ENCODE assay signal across 8 cellular contexts in the genomic region with DNA sequence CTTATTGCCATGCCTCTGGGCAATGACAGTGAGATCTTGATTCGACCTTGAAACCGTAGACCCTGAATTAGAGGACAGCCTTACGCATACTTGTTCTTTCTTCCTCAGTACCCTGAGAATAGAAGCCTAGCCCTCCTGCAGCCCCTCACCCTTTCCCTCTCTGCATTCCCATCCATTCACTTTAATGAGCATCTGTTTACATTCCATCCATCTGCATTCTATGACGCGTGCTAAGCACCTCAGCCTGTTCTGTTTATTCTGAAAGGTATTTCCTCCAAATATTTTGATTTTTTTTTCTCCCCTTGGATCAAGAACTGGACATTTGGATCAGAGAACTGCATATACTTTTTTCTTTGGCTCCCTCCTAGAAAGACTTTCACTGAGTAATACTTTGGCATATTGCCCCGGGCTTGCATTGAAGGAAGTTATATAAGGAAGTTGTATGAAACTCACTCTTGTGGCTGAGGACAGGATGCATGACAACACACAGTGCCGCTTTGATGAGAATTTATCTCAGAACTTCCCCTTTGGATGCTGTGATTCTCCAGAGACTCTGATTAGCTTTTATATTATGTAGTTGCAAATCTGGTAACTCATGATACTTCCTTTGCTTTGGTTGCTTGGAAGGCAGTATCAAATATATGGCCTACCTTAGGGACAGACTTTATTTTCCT. TPM values are rescaled to one million over a fixed set of nuclear protein-coding genes. Genes with fewer than 3 reads are reported as not detected.
DNase-seq lines count a peak whose midpoint lies in the region; ATAC-seq and TF ChIP-seq lines count a peak whose summit lies in the region.

No MANE protein-coding gene starts in this region.

- no peak overlapping the region for H2BK5ac ChIP-seq in trophoblast cell (ENCODE audit: low read depth, low read length, poor library complexity)

- peak overlapping the region; percentile 21; the same call in 1 of the 2 replicates for H3K4me2 ChIP-seq in HCT116 (ENCODE audit: low read length)
- no peak overlapping the region for H3K4me2 ChIP-seq in trophoblast cell (ENCODE audit: low read length)

- no peak overlapping the region for H4K91ac ChIP-seq in trophoblast cell (ENCODE audit: low read depth, low read length)

- H3K79me2 ChIP-seq in HCT116 (ENCODE audit: insufficient read depth, low read length) (no peaks in the 10 kb centered on the region), trophoblast cell (ENCODE audit: control insufficient read depth, insufficient read depth, low read length, poor library complexity) (no peaks in the 10 kb centered on the region)

- no TSS peak for BruUV-seq in HCT116 (replicated peaks; lab: Mats Ljungman, UMichigan)

- H2BK120ac ChIP-seq in trophoblast cell (ENCODE audit: insufficient read depth, low read length, poor library complexity): no peak overlapping the region

- H3K23ac ChIP-seq in trophoblast cell (ENCODE audit: low read length): no peak overlapping the region

- H3K4me1 Mint-ChIP-seq in T-cell: peaks cover 26 to 37% (median 30%) of the 10 kb centered on the region in 3 donors

- no peak overlapping the region for H2AK5ac ChIP-seq in trophoblast cell (ENCODE audit: low read length)

- H3K36me3 Mint-ChIP-seq in T-cell: peaks cover 15% of the 10 kb centered on the region

- no peak for TF ChIP-seq RAD21 in HCT116 (IDR thresholded peaks at IDR 0.05; ENCODE audit: low read depth)

- no peaks in the 10 kb centered on the region for H3K9me3 Mint-ChIP-seq in T-cell

- no peaks in the 10 kb centered on the region for H3K27me3 ChIP-seq in HCT116 (ENCODE audit: insufficient read depth, low read length)
- H3K27me3 ChIP-seq in trophoblast cell (ENCODE audit: insufficient read depth, low read length): peaks cover 3% of the 10 kb centered on the region

- H3K4me3 Mint-ChIP-seq in T-cell: peak overlapping the region in 1 of 3 donors; percentile 58

- H3K79me1 ChIP-seq in trophoblast cell (ENCODE audit: low read length): no peaks in the 10 kb centered on the region

- H2BK12ac ChIP-seq in trophoblast cell (ENCODE audit: low read length): no peak overlapping the region

- CTCF ChIA-PET in HCT116 (lab: Charles Lee) (interaction anchor here (1.9 kb wide), 1 partner anchor 10 kb away, joined by 8 read pairs; no protein-coding TSS in a partner anchor), T-cell (lab: Charles Lee) (no interaction called here)

- no peak overlapping the region for H3K4me3 ChIP-seq in HCT116 (replicated peaks in 1 of 2; ENCODE audit: low read depth in 1 of 2, low read length in 2 of 2)
- H3K4me3 ChIP-seq in fibroblast of the aortic adventitia (ENCODE audit: low read depth, low read length): no peak overlapping the region
- H3K4me3 ChIP-seq in trophoblast cell (ENCODE audit: low read depth, low read length): no peak overlapping the region

- no peak overlapping the region for H3K14ac ChIP-seq in trophoblast cell (ENCODE audit: low read length)

- no peaks in the 10 kb centered on the region for H3K27me3 Mint-ChIP-seq in T-cell

- H3K27ac Mint-ChIP-seq in T-cell: peak overlapping the region; percentile 61 to 62

- H3K27ac ChIP-seq in HCT116 (ENCODE audit: low read depth, low read length) (no peak overlapping the region), trophoblast cell (ENCODE audit: low read depth, low read length) (no peak overlapping the region)

- H2AFZ ChIP-seq in HCT116 (ENCODE audit: low read depth, low read length, poor library complexity, severe bottlenecking) (no peak overlapping the region), trophoblast cell (ENCODE audit: insufficient read depth, low read length, poor library complexity) (no peak overlapping the region)

- WGBS in trophoblast cell (ENCODE audit: extremely low coverage, insufficient coverage, insufficient read length): no CpG with 5 or more reads among the region's 7 CpGs

- intact Hi-C loops in HCT116 (cut with micrococcal nuclease): no loop called here

- no peak overlapping the region for H4K8ac ChIP-seq in trophoblast cell (ENCODE audit: low read depth, low read length)

- DNase-seq in AG09319 (ENCODE audit: extremely low read depth, low read depth) (peak; percentile 80), HCT116 (ENCODE audit: low read depth, low spot score) (peak; percentile 26), T-cell (peak in 30 of 34 experiments; percentile 7 to 68 (median 34)), fibroblast of the aortic adventitia (ENCODE audit: low read depth) (peak; percentile 98), trophoblast cell (peak; percentile 22 to 39), SHP77 treated with DMSO at 0.1 percent for 48 hours (lab: John Stamatoyannopoulos, UW) (no peak)

- no peak overlapping the region for H4K12ac ChIP-seq in trophoblast cell (ENCODE audit: low read depth, low read length)

- H3K9ac ChIP-seq in HCT116 (ENCODE audit: low read length) (no peak overlapping the region), trophoblast cell (ENCODE audit: low read length) (no peak overlapping the region)

- TF ChIP-seq POLR2A in HCT116 (IDR thresholded peaks at IDR 0.05; ENCODE audit: borderline replicate concordance, extremely low read depth, insufficient read depth, insufficient read length): no peak

- RAD21 ChIA-PET in HCT116 (lab: Charles Lee; ENCODE audit: low non-redundant PET in 1 of 2, low total read pairs in 2 of 2, uncharacterized antibody in 2 of 2, unreplicated experiment in 2 of 2): no interaction called here

- ATAC-seq in HCT116 (no peak), T-cell (replicated peaks in 1 of 4) (peak; percentile 83 to 99 (median 93)), HG03565 (IDR thresholded peaks at IDR 0.05; ENCODE audit: unreplicated experiment) (no peak), GM19328 (IDR thresholded peaks at IDR 0.05; ENCODE audit: unreplicated experiment) (no peak)

- TF ChIP-seq CTCF in AG09319 (IDR thresholded peaks at IDR 0.05; ENCODE audit: low read depth, low read length) (no peak), HCT116 (IDR thresholded peaks at IDR 0.05 in 2 of 3, conservative IDR thresholded peaks at IDR 0.05 in 1 of 3; ENCODE audit: borderline replicate concordance in 1 of 3, insufficient read depth in 1 of 3, low read depth in 2 of 3, low read length in 2 of 3) (no peak), fibroblast of the aortic adventitia (IDR thresholded peaks at IDR 0.05; ENCODE audit: insufficient read depth, low read length) (no peak)

- H3K18ac ChIP-seq in trophoblast cell (ENCODE audit: low read length): no peak overlapping the region

- H4K20me1 ChIP-seq in HCT116 (ENCODE audit: insufficient read depth): no peaks in the 10 kb centered on the region

- H3K4me1 ChIP-seq in HCT116 (ENCODE audit: control insufficient read depth in 1 of 2, insufficient read depth in 2 of 2, low read length in 2 of 2) (peaks cover 0 to 13% of the 10 kb centered on the region in 2 experiments; a peak in 2 of 4 replicates), trophoblast cell (ENCODE audit: control insufficient read depth in 1 of 2, insufficient read depth in 2 of 2, low read length in 2 of 2) (peaks cover 4 to 10% of the 10 kb centered on the region in 2 experiments)

- H3K4ac ChIP-seq in trophoblast cell (ENCODE audit: low read depth, low read length): no peak overlapping the region

- no peaks in the 10 kb centered on the region for H3K9me2 ChIP-seq in HCT116 (ENCODE audit: insufficient read depth)

- H3K36me3 ChIP-seq in HCT116 (ENCODE audit: control insufficient read depth in 1 of 2, insufficient read depth in 2 of 2, low read length in 2 of 2): no peaks in the 10 kb centered on the region
- H3K36me3 ChIP-seq in trophoblast cell (ENCODE audit: control insufficient read depth in 1 of 2, insufficient read depth in 2 of 2, low read length in 2 of 2): peaks cover 0 to 5% of the 10 kb centered on the region in 2 experiments

- POLR2A ChIA-PET in HCT116 (lab: Charles Lee): no interaction called here
- POLR2A ChIA-PET in T-cell (lab: Charles Lee): interaction anchor here in 1 of 2 donors (0.6 to 0.9 kb wide), 3 partner anchors 14 to 1674 kb away, joined by 3 read pairs; partner anchors contain the start of gene SPAG8

- H3K9me3 ChIP-seq in HCT116 (ENCODE audit: control insufficient read depth in 1 of 2, insufficient read depth in 1 of 2, low read depth in 1 of 2, low read length in 2 of 2) (no peaks in the 10 kb centered on the region), trophoblast cell (ENCODE audit: insufficient read depth, low read depth, low read length) (peaks cover 2% of the 10 kb centered on the region)

TF ChIP-seq in HCT116, 20 proteins besides CTCF, POLR2A, EP300 and RAD21 (continues in another document):
- TF ChIP-seq JUND (IDR thresholded peaks at IDR 0.05) (peak; percentile 36; the same call in 1 of the 2 replicates), FOSL1 (IDR thresholded peaks at IDR 0.05; ENCODE audit: low read depth) (peak; percentile 29; the same call in 1 of the 2 replicates), YY1 (IDR thresholded peaks at IDR 0.05; ENCODE audit: extremely low read depth, insufficient replicate concordance, low read depth, low read length) (no peak), POLR2AphosphoS5 (IDR thresholded peaks at IDR 0.05; ENCODE audit: low read depth, low read length) (no peak)

RNA-seq across cellular contexts. Expression of gene TMEM8B, which starts 15.7 kb away (rescaled TPM):
- total RNA-seq in HCT116 (2021; ENCODE audit: unreplicated experiment): 7.2 TPM
- polyA plus RNA-seq in HCT116 (2012): 7.1 and 7.2 TPM in 2 replicates
- 10 to 100 TPM in 2 of 5 donors, 1 to 10 TPM in 3; 6.5 to 11.9 (median 7.3) TPM for total RNA-seq in T-cell
- 1.9 and 2.8 TPM in 2 replicates for total RNA-seq in fibroblast of the aortic adventitia (ENCODE audit: low replicate concordance)
- polyA plus RNA-seq in trophoblast cell (2013): 8.6 and 8.7 TPM in 2 replicates

RNA-seq across cellular contexts. Expression of gene FAM221B, which starts 16.2 kb away (rescaled TPM):
- total RNA-seq in HCT116 (2021; ENCODE audit: unreplicated experiment): not detected
- polyA plus RNA-seq in HCT116 (2012): not detected in 2 replicates
- not detected for total RNA-seq in T-cell
- total RNA-seq in fibroblast of the aortic adventitia (ENCODE audit: low replicate concordance): not detected in 2 replicates
- polyA plus RNA-seq in trophoblast cell (2013): not detected in 2 replicates

RNA-seq across cellular contexts. Expression of gene OR13J1, which starts 25.4 kb away (rescaled TPM):
- total RNA-seq in HCT116 (2021; ENCODE audit: unreplicated experiment): not detected
- 0.06 TPM in 1 of 2 replicates, not detected in the other for polyA plus RNA-seq in HCT116 (2012)
- total RNA-seq in T-cell: not detected
- total RNA-seq in fibroblast of the aortic adventitia (ENCODE audit: low replicate concordance): not detected in 2 replicates
- not detected in 2 replicates for polyA plus RNA-seq in trophoblast cell (2013)

RNA-seq across cellular contexts. Expression of gene HINT2, which starts 29.9 kb away (rescaled TPM):
- total RNA-seq in HCT116 (2021; ENCODE audit: unreplicated experiment): 49.0 TPM
- polyA plus RNA-seq in HCT116 (2012): 60.9 and 73.0 TPM in 2 replicates
- total RNA-seq in T-cell: 10 to 100 TPM; 15.4 to 30.3 (median 28.5) TPM
- 24.9 and 32.6 TPM in 2 replicates for total RNA-seq in fibroblast of the aortic adventitia (ENCODE audit: low replicate concordance)
- polyA plus RNA-seq in trophoblast cell (2013): 25.1 and 29.8 TPM in 2 replicates

RNA-seq across cellular contexts. Expression of gene SPAG8, which starts 32.7 kb away (rescaled TPM):
- 0.39 TPM for total RNA-seq in HCT116 (2021; ENCODE audit: unreplicated experiment)
- 0.10 and 0.29 TPM in 2 replicates for polyA plus RNA-seq in HCT116 (2012)
- total RNA-seq in T-cell: 1 to 10 TPM; 2.8 to 7.1 (median 3.8) TPM
- 0.81 and 3.3 TPM in 2 replicates for total RNA-seq in fibroblast of the aortic adventitia (ENCODE audit: low replicate concordance)
- polyA plus RNA-seq in trophoblast cell (2013): 0.16 and 0.18 TPM in 2 replicates

Comparison
In these comparisons a context has a peak if more than half of its experiments do, and no peak if none do; other contexts are left out.
1. ATAC-seq: peak in T-cell (4 of 4); none in HCT116 (single experiment), HG03565 (single experiment) and GM19328 (single experiment).